In genomic region chr7:74254858-74255379, GRCh38 we compare ENCODE assay signal across 8 cellular contexts. TPM values are rescaled to one million over a fixed set of nuclear protein-coding genes. Genes with fewer than 3 reads are reported as not detected.
DNase-seq lines count a peak whose midpoint lies in the region; ATAC-seq and TF ChIP-seq lines count a peak whose summit lies in the region.

No MANE protein-coding gene starts in this region.

- TF ChIP-seq CTCF in BE2C (IDR thresholded peaks at IDR 0.05; ENCODE audit: low read depth, low read length) (no peak), chondrocyte (IDR thresholded peaks at IDR 0.05) (no peak)

- H3K36me3 Mint-ChIP-seq in chondrocyte (ENCODE audit: low read depth) (peaks cover 9% of the 10 kb centered on the region), naive B cell (peaks cover 4 to 10% of the 10 kb centered on the region in 2 donors)

- DNase-seq in BE2C (no peak), LoVo (ENCODE audit: low spot score) (peak; percentile 23), chondrocyte (ENCODE audit: low spot score) (no peak), naive B cell (no peak), NCI-H510A treated with DMSO at 0.1 percent for 48 hours (lab: John Stamatoyannopoulos, UW) (no peak), NCI-H1436 (lab: John Stamatoyannopoulos, UW) (no peak), midbrain (lab: John Stamatoyannopoulos, UW) (no peak)

- no peaks in the 10 kb centered on the region for H3K9me3 Mint-ChIP-seq in chondrocyte (ENCODE audit: low read depth)
- H3K9me3 Mint-ChIP-seq in naive B cell = no peaks in the 10 kb centered on the region

- peak overlapping the region; percentile 98 for H3K27ac Mint-ChIP-seq in chondrocyte (ENCODE audit: unreplicated experiment)
- peak overlapping the region; percentile 76 to 97 (median 94) for H3K27ac Mint-ChIP-seq in naive B cell

- H3K27me3 ChIP-seq in BE2C = no peaks in the 10 kb centered on the region

- ATAC-seq in naive B cell (ENCODE audit: low read depth in 2 of 2) (no peak), HG03159 (IDR thresholded peaks at IDR 0.05; ENCODE audit: unreplicated experiment) (no peak)

- H3K36me3 ChIP-seq in BE2C = peaks cover 14% of the 10 kb centered on the region

- H3K4me3 ChIP-seq in BE2C (ENCODE audit: low read depth, low read length) = peak overlapping the region; percentile 98

- peak overlapping the region; percentile 91 for H3K4me3 Mint-ChIP-seq in chondrocyte (ENCODE audit: unreplicated experiment)
- peak overlapping the region; percentile 92 to 99 (median 95) for H3K4me3 Mint-ChIP-seq in naive B cell

- no peaks in the 10 kb centered on the region for H3K4me1 ChIP-seq in BE2C

- H3K9me3 ChIP-seq in BE2C = no peaks in the 10 kb centered on the region

- H3K4me1 Mint-ChIP-seq in chondrocyte (ENCODE audit: low read depth) (peaks cover 30% of the 10 kb centered on the region), naive B cell (peaks cover 13 to 57% (median 16%) of the 10 kb centered on the region in 3 donors)

- H3K27me3 Mint-ChIP-seq in chondrocyte (ENCODE audit: low read depth) (no peaks in the 10 kb centered on the region), naive B cell (no peaks in the 10 kb centered on the region)

RNA-seq across cellular contexts. Expression of gene RFC2, which starts 0.7 kb away (rescaled TPM):
- polyA plus RNA-seq in BE2C (2012; ENCODE audit: insufficient read depth, insufficient read length, low read depth) = 47.7 TPM
- total RNA-seq in chondrocyte = 11.0 to 18.4 TPM (median 11.3 TPM) in 3 replicates
- polyA plus RNA-seq in naive B cell (ENCODE audit: low read depth in 6 of 6) = 10 to 100 TPM; 42.7 to 61.4 (median 51.9) TPM

RNA-seq across cellular contexts. Expression of gene CLIP2, which starts 34.3 kb away (rescaled TPM):
- 55.1 TPM for polyA plus RNA-seq in BE2C (2012; ENCODE audit: insufficient read depth, insufficient read length, low read depth)
- total RNA-seq in chondrocyte = 27.0 to 33.0 TPM (median 32.6 TPM) in 3 replicates
- polyA plus RNA-seq in naive B cell (ENCODE audit: low read depth in 6 of 6) = 1 to 10 TPM in 4 of 6 donors, under 1 TPM in 2; 0.52 to 3.2 (median 1.1) TPM

RNA-seq across cellular contexts. Expression of gene LAT2, which starts 45.1 kb away (rescaled TPM):
- polyA plus RNA-seq in BE2C (2012; ENCODE audit: insufficient read depth, insufficient read length, low read depth) = 4.5 TPM
- total RNA-seq in chondrocyte = 0.56 to 1.5 TPM (median 1.2 TPM) in 3 replicates
- 100 to 1,000 TPM; 394 to 597 (median 466) TPM for polyA plus RNA-seq in naive B cell (ENCODE audit: low read depth in 6 of 6)
